ENCODE assay signal across 1 cellular context in genomic region chr15:25181290-25182097, GRCh38.
TF ChIP-seq lines count a peak whose summit lies in the region.

No MANE protein-coding gene starts in this region.

TF ChIP-seq in WTC11, 78 proteins besides CTCF, POLR2A, EP300 and RAD21 (continued from another document):
- TF ChIP-seq PRDM15 (CRISPR knock-in tag; IDR thresholded peaks at IDR 0.05) = no peak
- no peak for TF ChIP-seq CBFB (CRISPR knock-in tag; IDR thresholded peaks at IDR 0.05; ENCODE audit: low read depth)
- TF ChIP-seq TCF7 (CRISPR knock-in tag; IDR thresholded peaks at IDR 0.05; ENCODE audit: low read depth) = no peak
- no peak for TF ChIP-seq ZBTB21 (CRISPR knock-in tag; IDR thresholded peaks at IDR 0.05; ENCODE audit: borderline replicate concordance)
